Comparison of ENCODE assay signal across 15 cellular contexts in genomic region chr3:141415959-141416358, GRCh38. TPM values are rescaled to one million over a fixed set of nuclear protein-coding genes. Genes with fewer than 3 reads are reported as not detected.
DNase-seq lines count a peak whose midpoint lies in the region; ATAC-seq and TF ChIP-seq lines count a peak whose summit lies in the region.
"Had no signal": no experiment of that assay in that cellular context is flagged by ENCODE, and none has a peak within 500 bp of the region (broad histone marks: within the 10 kb centered on the region; RNA-seq: fewer than 3 reads in every experiment).

No MANE protein-coding gene starts in this region.

- peaks cover 85% of the 10 kb centered on the region for H3K4me1 Mint-ChIP-seq in CD8-positive, alpha-beta T cell (ENCODE audit: low read depth)

- H3K27ac Mint-ChIP-seq in CD8-positive, alpha-beta T cell = peak overlapping the region; percentile 99
- H3K27ac Mint-ChIP-seq: stimulated activated memory B cell treated with anti-CD40 and anti-IgM and Interleukin-4, amounts not matched to agents 10 μg/mL and 1 μg/mL and 100 μg/mL, for 72 hours had no signal

- H2AFZ ChIP-seq in SK-N-SH (ENCODE audit: low read depth) = no peak overlapping the region
- H2AFZ ChIP-seq in fibroblast of lung (ENCODE audit: low read length) = no peak overlapping the region

- H3K9me3 Mint-ChIP-seq in CD8-positive, alpha-beta T cell = no peaks in the 10 kb centered on the region

- no peak for DNase-seq in CD8-positive, alpha-beta T cell
- DNase-seq in SK-N-SH = no peak
- DNase-seq in fibroblast of lung (ENCODE audit: low read depth in 2 of 2) = no peak
- DNase-seq in KBM-7 = no peak
- no peak for DNase-seq in NCI-H748 treated with DMSO at 0.1 percent for 48 hours (lab: John Stamatoyannopoulos, UW)
- DNase-seq in H7 = no peak
- DNase-seq: activated CD4-positive, alpha-beta T cell treated with anti-CD3 and anti-CD28 coated beads, Interleukin-2, amount 50 U/mL, for 1 hour; adrenal gland; DND-41; NCI-H1092; SHP77 had no signal

- no peak overlapping the region for H3K4me2 ChIP-seq in SK-N-SH
- H3K4me2 ChIP-seq in fibroblast of lung (ENCODE audit: extremely low read depth, insufficient read depth, low read length) = no peak overlapping the region
- H3K4me2 ChIP-seq: BLaER1 had no signal

- H3K27ac ChIP-seq in CD8-positive, alpha-beta T cell (ENCODE audit: low read depth, low read length) = no peak overlapping the region
- H3K27ac ChIP-seq in SK-N-SH (ENCODE audit: low read depth in 2 of 2, low read length in 1 of 2) (peak overlapping the region; percentile 63 to 78), fibroblast of lung (ENCODE audit: insufficient read depth, low read length) (peak overlapping the region; percentile 6), rectal smooth muscle tissue (ENCODE audit: low read depth, low read length) (peak overlapping the region; percentile 86)
- H3K27ac ChIP-seq: BLaER1 had no signal

- no peaks in the 10 kb centered on the region for H3K9me2 ChIP-seq in SK-N-SH

- peaks cover 10% of the 10 kb centered on the region for H3K36me3 ChIP-seq in CD8-positive, alpha-beta T cell (ENCODE audit: insufficient read depth, low read length)
- peaks cover 28 to 49% of the 10 kb centered on the region in 2 experiments for H3K36me3 ChIP-seq in SK-N-SH (replicated peaks in 1 of 2; ENCODE audit: control insufficient read depth in 1 of 2, insufficient read depth in 2 of 2, low read length in 1 of 2)
- peaks cover 24% of the 10 kb centered on the region for H3K36me3 ChIP-seq in fibroblast of lung (ENCODE audit: control insufficient read depth, insufficient read depth, low read length)
- peaks cover 14% of the 10 kb centered on the region for H3K36me3 ChIP-seq in rectal smooth muscle tissue (ENCODE audit: control insufficient read depth, insufficient read depth, low read length)
- no peaks in the 10 kb centered on the region for H3K36me3 ChIP-seq in H7 (replicated peaks; ENCODE audit: control insufficient read depth, insufficient read depth, low read length)
- H3K36me3 ChIP-seq: BLaER1 had no signal

- no peaks in the 10 kb centered on the region for H3K27me3 Mint-ChIP-seq in CD8-positive, alpha-beta T cell (ENCODE audit: low read depth)
- H3K27me3 Mint-ChIP-seq: stimulated activated memory B cell treated with anti-CD40 and anti-IgM and Interleukin-4, amounts not matched to agents 10 μg/mL and 1 μg/mL and 100 μg/mL, for 72 hours had no signal

- WGBS in SK-N-SH (ENCODE audit: low lambda C conversion rate) = 66% methylated on average over 4 of the region's 4 CpGs

- no peak for TF ChIP-seq CTCF in CD8-positive, alpha-beta T cell (IDR thresholded peaks at IDR 0.05)
- no peak for TF ChIP-seq CTCF in SK-N-SH (IDR thresholded peaks at IDR 0.05)
- no peak for TF ChIP-seq CTCF in fibroblast of lung (conservative IDR thresholded peaks at IDR 0.05 in 1 of 2, IDR thresholded peaks at IDR 0.05 in 1 of 2; ENCODE audit: low read depth in 1 of 2, low read length in 2 of 2)

- CTCF ChIA-PET in CD8-positive, alpha-beta T cell (lab: Charles Lee) = interaction anchor here (1.1 to 1.3 kb wide), 3 partner anchors 11 to 106 kb away, joined by 3 read pairs; no protein-coding TSS in a partner anchor
- CTCF ChIA-PET in SK-N-SH (lab: Yijun Ruan, JAX) = interaction anchor here (1.2 to 3.6 kb wide), 3 partner anchors 25 to 55 kb away, joined by 3 to 9 read pairs (median 4); no protein-coding TSS in a partner anchor

- no peaks in the 10 kb centered on the region for H3K9me3 ChIP-seq in CD8-positive, alpha-beta T cell (ENCODE audit: low read length)
- no peaks in the 10 kb centered on the region for H3K9me3 ChIP-seq in SK-N-SH
- no peaks in the 10 kb centered on the region for H3K9me3 ChIP-seq in fibroblast of lung (ENCODE audit: control insufficient read depth, insufficient read depth, low read depth, low read length)
- H3K9me3 ChIP-seq: adrenal gland, BLaER1 had no signal

- no peak overlapping the region for H3K4me3 ChIP-seq in CD8-positive, alpha-beta T cell (ENCODE audit: low read depth, low read length)
- H3K4me3 ChIP-seq in SK-N-SH (ENCODE audit: low read depth in 2 of 2, low read length in 1 of 2) (no peak overlapping the region), fibroblast of lung (replicated peaks in 1 of 4; ENCODE audit: control extremely low read depth in 1 of 4, insufficient read depth in 1 of 4, low read depth in 3 of 4, low read length in 4 of 4) (no peak overlapping the region), rectal smooth muscle tissue (ENCODE audit: low read length) (no peak overlapping the region), H7 (ENCODE audit: insufficient read depth, low read depth, low read length) (no peak overlapping the region)
- H3K4me3 ChIP-seq: adrenal gland, BLaER1 had no signal

- H3K36me3 Mint-ChIP-seq in CD8-positive, alpha-beta T cell = peaks cover 58% of the 10 kb centered on the region

- no peaks in the 10 kb centered on the region for H4K20me1 ChIP-seq in SK-N-SH (ENCODE audit: insufficient read depth)
- H4K20me1 ChIP-seq in fibroblast of lung (ENCODE audit: control insufficient read depth, extremely low read depth, insufficient read depth, low read length) = no peaks in the 10 kb centered on the region
- H4K20me1 ChIP-seq: BLaER1 had no signal

- peaks cover 16% of the 10 kb centered on the region for H3F3A ChIP-seq in SK-N-SH (replicated peaks; ENCODE audit: insufficient read depth)

- ATAC-seq in CD8-positive, alpha-beta T cell = no peak
- no peak for ATAC-seq in HG03439 (IDR thresholded peaks at IDR 0.05; ENCODE audit: unreplicated experiment)
- ATAC-seq: stimulated activated memory B cell treated with anti-CD40 and anti-IgM and Interleukin-4, amounts not matched to agents 10 μg/mL and 1 μg/mL and 100 μg/mL, for 72 hours had no signal

- H3K4me3 Mint-ChIP-seq in CD8-positive, alpha-beta T cell = no peak overlapping the region
- H3K4me3 Mint-ChIP-seq: stimulated activated memory B cell treated with anti-CD40 and anti-IgM and Interleukin-4, amounts not matched to agents 10 μg/mL and 1 μg/mL and 100 μg/mL, for 72 hours had no signal

- no peak for TF ChIP-seq RAD21 in SK-N-SH (IDR thresholded peaks at IDR 0.05; ENCODE audit: low read length)

- H3K9ac ChIP-seq in SK-N-SH (no peak overlapping the region; the same call in 1 of the 2 replicates), fibroblast of lung (ENCODE audit: insufficient read depth, low read length) (no peak overlapping the region), rectal smooth muscle tissue (ENCODE audit: low read length) (no peak overlapping the region)
- H3K9ac ChIP-seq: BLaER1 had no signal

- H3K79me2 ChIP-seq in SK-N-SH (ENCODE audit: insufficient read depth) = peaks cover 57% of the 10 kb centered on the region
- peaks cover 82% of the 10 kb centered on the region for H3K79me2 ChIP-seq in fibroblast of lung (ENCODE audit: control insufficient read depth, insufficient read depth, low read length)

- intact Hi-C loops in CD8-positive, alpha-beta T cell (cut with DNase I, micrococcal nuclease) = loop anchor here in 1 of 2 experiments (2.0 kb wide), 2 partner anchors 15 to 25 kb away; no protein-coding TSS in a partner anchor

- POLR2A ChIA-PET in CD8-positive, alpha-beta T cell (lab: Charles Lee) = interaction anchor here (1.5 kb wide), 1 partner anchor 15 kb away, joined by 4 read pairs; no protein-coding TSS in a partner anchor
- POLR2A ChIA-PET in SK-N-SH (lab: Yijun Ruan, JAX) = no interaction called here

- in situ Hi-C loops in KBM-7 (cut with MboI; ENCODE audit: low pct_unique_long_range_greater_than_20kb, low sequenced_read_pairs) = no loop called here

- H3K4me1 ChIP-seq in CD8-positive, alpha-beta T cell (ENCODE audit: insufficient read depth, low read length) = peaks cover 60% of the 10 kb centered on the region
- peaks cover 31 to 39% of the 10 kb centered on the region in 2 experiments for H3K4me1 ChIP-seq in SK-N-SH (ENCODE audit: control insufficient read depth in 1 of 2, insufficient read depth in 2 of 2, low read depth in 1 of 2, low read length in 1 of 2)
- H3K4me1 ChIP-seq in fibroblast of lung (ENCODE audit: control insufficient read depth, extremely low read depth, insufficient read depth, low read length) = peaks cover 35% of the 10 kb centered on the region
- peaks cover 34% of the 10 kb centered on the region for H3K4me1 ChIP-seq in rectal smooth muscle tissue (ENCODE audit: control insufficient read depth, insufficient read depth, low read length)
- H3K4me1 ChIP-seq: BLaER1 had no signal

- TF ChIP-seq EP300 in SK-N-SH (IDR thresholded peaks at IDR 0.05; ENCODE audit: borderline replicate concordance in 1 of 2, low read depth in 1 of 2, low read length in 1 of 2) = no peak

- H3K27me3 ChIP-seq in CD8-positive, alpha-beta T cell (ENCODE audit: insufficient read depth, low read length) = no peaks in the 10 kb centered on the region
- no peaks in the 10 kb centered on the region for H3K27me3 ChIP-seq in SK-N-SH (ENCODE audit: insufficient read depth)
- H3K27me3 ChIP-seq in fibroblast of lung (ENCODE audit: control insufficient read depth, insufficient read depth, low read length) = no peaks in the 10 kb centered on the region
- H3K27me3 ChIP-seq in rectal smooth muscle tissue (ENCODE audit: control insufficient read depth, insufficient read depth, low read length) = no peaks in the 10 kb centered on the region
- H3K27me3 ChIP-seq in H7 (ENCODE audit: control insufficient read depth, insufficient read depth, low read length) = peaks cover 8% of the 10 kb centered on the region; the same call in 1 of the 2 replicates
- H3K27me3 ChIP-seq: adrenal gland, BLaER1 had no signal

TF ChIP-seq in SK-N-SH, 30 proteins besides CTCF, POLR2A, EP300 and RAD21 (continues in another document):
- TF ChIP-seq SIN3A (IDR thresholded peaks at IDR 0.05; ENCODE audit: borderline replicate concordance, low read depth, low read length) (no peak), USF1 (IDR thresholded peaks at IDR 0.05; ENCODE audit: borderline replicate concordance, low read depth) (no peak)

RNA-seq across cellular contexts. Expression of gene ZBTB38, which starts 47.7 kb away (rescaled TPM):
- total RNA-seq in CD8-positive, alpha-beta T cell = 10 to 100 TPM; 22.7 to 24.3 TPM
- polyA plus RNA-seq in SK-N-SH (2012; rRNA removed) (10.1 and 11.3 TPM in 2 replicates), fibroblast of lung (64.0 and 96.0 TPM in 2 replicates)
- polyA plus RNA-seq in SK-N-SH (2012; cell fraction: cytosol; rRNA removed) = 11.6 and 11.7 TPM in 2 replicates
- 20.0 and 21.9 TPM in 2 replicates for polyA plus RNA-seq in SK-N-SH (2012; cell fraction: nucleus; rRNA removed)
- 142 and 191 TPM in 2 replicates for total RNA-seq in fibroblast of lung
- 41.3 and 85.4 TPM in 2 replicates for polyA plus RNA-seq in fibroblast of lung (2012)
- 105 and 128 TPM in 2 replicates for polyA minus RNA-seq in fibroblast of lung (ENCODE audit: low replicate concordance)
- 6.7 and 9.5 TPM in 2 replicates for total RNA-seq in H7 (2014; rRNA removed; shearing (Covaris generic))
